Comparison of ENCODE assay signal across 1 cellular context in the genomic region with DNA sequence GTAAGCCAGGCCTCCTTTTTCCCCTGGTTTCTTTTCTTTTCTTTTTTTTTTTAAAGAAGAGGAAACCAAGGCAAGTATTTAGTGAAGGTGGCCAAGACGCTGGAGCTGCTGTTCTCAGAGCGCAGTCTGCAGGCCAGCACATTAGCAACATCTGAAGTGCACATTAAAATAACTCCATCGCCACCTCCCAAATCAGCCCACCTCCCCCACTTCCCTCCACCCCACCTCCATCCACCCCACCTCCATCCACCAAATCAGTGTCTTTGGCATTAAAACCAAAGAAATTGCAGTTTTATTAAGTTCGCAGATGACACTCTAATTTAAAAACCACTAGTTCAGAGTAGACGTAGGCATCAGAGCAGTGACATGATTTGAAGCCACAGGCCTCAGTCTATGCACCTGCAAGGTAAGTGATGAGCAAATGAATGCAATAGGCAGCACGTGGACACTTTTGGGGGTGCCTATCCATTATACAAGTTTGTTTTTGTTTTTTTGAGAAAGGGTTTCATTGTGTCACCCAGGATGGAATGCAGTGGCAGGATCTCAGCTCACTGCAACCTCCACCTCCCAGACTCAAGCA.
TF ChIP-seq lines count a peak whose summit lies in the region.

No MANE protein-coding gene starts in this region.

TF ChIP-seq in GM12878, 131 proteins besides CTCF, POLR2A, EP300 and RAD21 (continued from another document):
- TF ChIP-seq, protein P1, sequence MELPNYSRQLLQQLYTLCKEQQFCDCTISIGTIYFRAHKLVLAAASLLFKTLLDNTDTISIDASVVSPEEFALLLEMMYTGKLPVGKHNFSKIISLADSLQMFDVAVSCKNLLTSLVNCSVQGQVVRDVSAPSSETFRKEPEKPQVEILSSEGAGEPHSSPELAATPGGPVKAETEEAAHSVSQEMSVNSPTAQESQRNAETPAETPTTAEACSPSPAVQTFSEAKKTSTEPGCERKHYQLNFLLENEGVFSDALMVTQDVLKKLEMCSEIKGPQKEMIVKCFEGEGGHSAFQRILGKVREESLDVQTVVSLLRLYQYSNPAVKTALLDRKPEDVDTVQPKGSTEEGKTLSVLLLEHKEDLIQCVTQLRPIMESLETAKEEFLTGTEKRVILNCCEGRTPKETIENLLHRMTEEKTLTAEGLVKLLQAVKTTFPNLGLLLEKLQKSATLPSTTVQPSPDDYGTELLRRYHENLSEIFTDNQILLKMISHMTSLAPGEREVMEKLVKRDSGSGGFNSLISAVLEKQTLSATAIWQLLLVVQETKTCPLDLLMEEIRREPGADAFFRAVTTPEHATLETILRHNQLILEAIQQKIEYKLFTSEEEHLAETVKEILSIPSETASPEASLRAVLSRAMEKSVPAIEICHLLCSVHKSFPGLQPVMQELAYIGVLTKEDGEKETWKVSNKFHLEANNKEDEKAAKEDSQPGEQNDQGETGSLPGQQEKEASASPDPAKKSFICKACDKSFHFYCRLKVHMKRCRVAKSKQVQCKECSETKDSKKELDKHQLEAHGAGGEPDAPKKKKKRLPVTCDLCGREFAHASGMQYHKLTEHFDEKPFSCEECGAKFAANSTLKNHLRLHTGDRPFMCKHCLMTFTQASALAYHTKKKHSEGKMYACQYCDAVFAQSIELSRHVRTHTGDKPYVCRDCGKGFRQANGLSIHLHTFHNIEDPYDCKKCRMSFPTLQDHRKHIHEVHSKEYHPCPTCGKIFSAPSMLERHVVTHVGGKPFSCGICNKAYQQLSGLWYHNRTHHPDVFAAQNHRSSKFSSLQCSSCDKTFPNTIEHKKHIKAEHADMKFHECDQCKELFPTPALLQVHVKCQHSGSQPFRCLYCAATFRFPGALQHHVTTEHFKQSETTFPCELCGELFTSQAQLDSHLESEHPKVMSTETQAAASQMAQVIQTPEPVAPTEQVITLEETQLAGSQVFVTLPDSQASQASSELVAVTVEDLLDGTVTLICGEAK (IDR thresholded peaks at IDR 0.05; ENCODE audit: borderline replicate concordance) = no peak
- no peak for TF ChIP-seq RFX5 (IDR thresholded peaks at IDR 0.05; ENCODE audit: low read depth, low read length)
- no peak for TF ChIP-seq NFIC (IDR thresholded peaks at IDR 0.05; ENCODE audit: low read depth, low read length)
- TF ChIP-seq, protein P2, sequence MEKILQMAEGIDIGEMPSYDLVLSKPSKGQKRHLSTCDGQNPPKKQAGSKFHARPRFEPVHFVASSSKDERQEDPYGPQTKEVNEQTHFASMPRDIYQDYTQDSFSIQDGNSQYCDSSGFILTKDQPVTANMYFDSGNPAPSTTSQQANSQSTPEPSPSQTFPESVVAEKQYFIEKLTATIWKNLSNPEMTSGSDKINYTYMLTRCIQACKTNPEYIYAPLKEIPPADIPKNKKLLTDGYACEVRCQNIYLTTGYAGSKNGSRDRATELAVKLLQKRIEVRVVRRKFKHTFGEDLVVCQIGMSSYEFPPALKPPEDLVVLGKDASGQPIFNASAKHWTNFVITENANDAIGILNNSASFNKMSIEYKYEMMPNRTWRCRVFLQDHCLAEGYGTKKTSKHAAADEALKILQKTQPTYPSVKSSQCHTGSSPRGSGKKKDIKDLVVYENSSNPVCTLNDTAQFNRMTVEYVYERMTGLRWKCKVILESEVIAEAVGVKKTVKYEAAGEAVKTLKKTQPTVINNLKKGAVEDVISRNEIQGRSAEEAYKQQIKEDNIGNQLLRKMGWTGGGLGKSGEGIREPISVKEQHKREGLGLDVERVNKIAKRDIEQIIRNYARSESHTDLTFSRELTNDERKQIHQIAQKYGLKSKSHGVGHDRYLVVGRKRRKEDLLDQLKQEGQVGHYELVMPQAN (conservative IDR thresholded peaks at IDR 0.05) = no peak
- TF ChIP-seq, protein P3, sequence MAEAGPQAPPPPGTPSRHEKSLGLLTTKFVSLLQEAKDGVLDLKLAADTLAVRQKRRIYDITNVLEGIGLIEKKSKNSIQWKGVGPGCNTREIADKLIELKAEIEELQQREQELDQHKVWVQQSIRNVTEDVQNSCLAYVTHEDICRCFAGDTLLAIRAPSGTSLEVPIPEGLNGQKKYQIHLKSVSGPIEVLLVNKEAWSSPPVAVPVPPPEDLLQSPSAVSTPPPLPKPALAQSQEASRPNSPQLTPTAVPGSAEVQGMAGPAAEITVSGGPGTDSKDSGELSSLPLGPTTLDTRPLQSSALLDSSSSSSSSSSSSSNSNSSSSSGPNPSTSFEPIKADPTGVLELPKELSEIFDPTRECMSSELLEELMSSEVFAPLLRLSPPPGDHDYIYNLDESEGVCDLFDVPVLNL (IDR thresholded peaks at IDR 0.05; ENCODE audit: low read depth, low read length) = no peak
- TF ChIP-seq CBX3 (IDR thresholded peaks at IDR 0.05; ENCODE audit: borderline replicate concordance, low read depth) = no peak
- no peak for TF ChIP-seq BCLAF1 (IDR thresholded peaks at IDR 0.05)
- no peak for TF ChIP-seq SMAD5 (IDR thresholded peaks at IDR 0.05; ENCODE audit: low read depth)
- no peak for TF ChIP-seq ZBTB33 (IDR thresholded peaks at IDR 0.05)
- TF ChIP-seq E4F1 (IDR thresholded peaks at IDR 0.05; ENCODE audit: borderline replicate concordance, partially characterized antibody) = no peak
- no peak for TF ChIP-seq RBBP5 (conservative IDR thresholded peaks at IDR 0.05)
- no peak for TF ChIP-seq CEBPB (IDR thresholded peaks at IDR 0.05; ENCODE audit: borderline replicate concordance in 1 of 2, low read depth in 2 of 2, low read length in 2 of 2)
- TF ChIP-seq CEBPZ (IDR thresholded peaks at IDR 0.05; ENCODE audit: low read depth, low read length) = no peak
TF ChIP-seq in GM12878: peak in this region for 0.
